Comparison of ENCODE assay signal across 8 cellular contexts in genomic region chr2:241617431-241618154, GRCh38. TPM values are rescaled to one million over a fixed set of nuclear protein-coding genes. Genes with fewer than 3 reads are reported as not detected.
DNase-seq lines count a peak whose midpoint lies in the region; ATAC-seq and TF ChIP-seq lines count a peak whose summit lies in the region.

No MANE protein-coding gene starts in this region.

- no peak overlapping the region for H3K9ac ChIP-seq in neural cell (ENCODE audit: low read length)

- CTCF ChIA-PET in CD8-positive, alpha-beta T cell (lab: Charles Lee): interaction anchor here (0.9 to 1.1 kb wide), 3 partner anchors 10 to 41 kb away, joined by 3 to 4 read pairs (median 3); no protein-coding TSS in a partner anchor

- H3K9me2 ChIP-seq in neural cell (ENCODE audit: insufficient read depth, low read length): no peaks in the 10 kb centered on the region

- H3K27me3 Mint-ChIP-seq in CD8-positive, alpha-beta T cell (ENCODE audit: low read depth): no peaks in the 10 kb centered on the region

- peak overlapping the region; percentile 89 for H3K4me3 Mint-ChIP-seq in CD8-positive, alpha-beta T cell

- H3K27ac ChIP-seq in CD8-positive, alpha-beta T cell (ENCODE audit: low read depth, low read length): peak overlapping the region; percentile 61
- H3K27ac ChIP-seq in Peyer's patch (peak overlapping the region; percentile 13 to 71 (median 37)), neural cell (ENCODE audit: low read length) (no peak overlapping the region)

- H3K9me3 ChIP-seq in CD8-positive, alpha-beta T cell (ENCODE audit: low read length): no peaks in the 10 kb centered on the region
- H3K9me3 ChIP-seq in Peyer's patch (no peaks in the 10 kb centered on the region), neural cell (ENCODE audit: low read length) (no peaks in the 10 kb centered on the region)

- no peaks in the 10 kb centered on the region for H3K9me3 Mint-ChIP-seq in CD8-positive, alpha-beta T cell

- no peak overlapping the region for H3K4me2 ChIP-seq in neural cell (ENCODE audit: low read length)

- intact Hi-C loops in CD8-positive, alpha-beta T cell (cut with DNase I, micrococcal nuclease): loop anchor here (1.0 to 10.0 kb wide), 10 partner anchors 19 to 1053 kb away; partner anchors contain the start of genes ATG4B (in 1 of the 2), DTYMK (in 1 of the 2), DUSP28 (in 1 of the 2) and HDLBP (in 1 of the 2)

- POLR2A ChIA-PET in CD8-positive, alpha-beta T cell (lab: Charles Lee): interaction anchor here (0.9 to 1.8 kb wide), 2 partner anchors 20 to 301 kb away, joined by 3 to 5 read pairs; partner anchors contain the start of genes ATG4B, HDLBP, SEPTIN2 and THAP4

- H3K4me1 ChIP-seq in CD8-positive, alpha-beta T cell (ENCODE audit: insufficient read depth, low read length): peaks cover 15% of the 10 kb centered on the region
- peaks cover 0 to 10% (median 0%) of the 10 kb centered on the region in 4 donors for H3K4me1 ChIP-seq in Peyer's patch

- TF ChIP-seq POLR2A in Peyer's patch (IDR thresholded peaks at IDR 0.05): no peak

- H3K36me3 ChIP-seq in CD8-positive, alpha-beta T cell (ENCODE audit: insufficient read depth, low read length): no peaks in the 10 kb centered on the region
- H3K36me3 ChIP-seq in Peyer's patch (peaks cover 0 to 4% (median 0%) of the 10 kb centered on the region in 3 donors), neural cell (ENCODE audit: insufficient read depth, low read length) (peaks cover 4% of the 10 kb centered on the region)

- TF ChIP-seq CTCF in CD8-positive, alpha-beta T cell (IDR thresholded peaks at IDR 0.05): no peak
- TF ChIP-seq CTCF in Peyer's patch (IDR thresholded peaks at IDR 0.05): no peak
- TF ChIP-seq CTCF in neural cell (IDR thresholded peaks at IDR 0.05; ENCODE audit: poor library complexity, severe bottlenecking): no peak

- no peaks in the 10 kb centered on the region for H3F3A ChIP-seq in neural cell (ENCODE audit: insufficient read depth, low read length, poor library complexity, severe bottlenecking)

- peaks cover 8% of the 10 kb centered on the region for H3K36me3 Mint-ChIP-seq in CD8-positive, alpha-beta T cell

- TF ChIP-seq EP300 in neural cell (conservative IDR thresholded peaks at IDR 0.05; ENCODE audit: poor library complexity, severe bottlenecking): no peak

- peak in 4 of 7 experiments; percentile 11 to 62 (median 26) for DNase-seq in CD8-positive, alpha-beta T cell
- DNase-seq in Peyer's patch (peak in 2 of 3 donors; percentile 51 to 67), dermis blood vessel endothelial cell (peak; percentile 74), LoVo (ENCODE audit: low spot score) (no peak), SKM-1 treated with dmso at 0.1 percent for 144 hours (lab: John Stamatoyannopoulos, UW; ENCODE audit: unreplicated experiment) (no peak), DMS114 treated with DMSO at 0.1 percent for 48 hours (lab: John Stamatoyannopoulos, UW; ENCODE audit: unreplicated experiment) (no peak)

- no peaks in the 10 kb centered on the region for H3K27me3 ChIP-seq in CD8-positive, alpha-beta T cell (ENCODE audit: insufficient read depth, low read length)
- H3K27me3 ChIP-seq in Peyer's patch: no peaks in the 10 kb centered on the region
- H3K27me3 ChIP-seq in neural cell (ENCODE audit: insufficient read depth, low read depth, low read length): no peaks in the 10 kb centered on the region

- ATAC-seq in CD8-positive, alpha-beta T cell: peak; percentile 86
- ATAC-seq in GM21723 (IDR thresholded peaks at IDR 0.05; ENCODE audit: unreplicated experiment): peak; percentile 71

- H3K4me1 Mint-ChIP-seq in CD8-positive, alpha-beta T cell (ENCODE audit: low read depth): peaks cover 31% of the 10 kb centered on the region

- H2AFZ ChIP-seq in neural cell (ENCODE audit: low read depth, low read length): no peak overlapping the region

- no peaks in the 10 kb centered on the region for H3K79me2 ChIP-seq in neural cell (replicated peaks; ENCODE audit: insufficient read depth, low read length)

- H3K4me3 ChIP-seq in CD8-positive, alpha-beta T cell (ENCODE audit: low read depth, low read length): peak overlapping the region; percentile 73
- peak overlapping the region; percentile 26 to 47 (median 44) for H3K4me3 ChIP-seq in Peyer's patch
- peak overlapping the region; percentile 41 for H3K4me3 ChIP-seq in neural cell (ENCODE audit: low read length)

- peak overlapping the region; percentile 88 for H3K27ac Mint-ChIP-seq in CD8-positive, alpha-beta T cell

- no peak for TF ChIP-seq RAD21 in neural cell (conservative IDR thresholded peaks at IDR 0.05)

- H4K20me1 ChIP-seq in neural cell (ENCODE audit: insufficient read depth): no peaks in the 10 kb centered on the region

TF ChIP-seq in neural cell, 6 proteins besides CTCF, POLR2A, EP300 and RAD21:
- TF ChIP-seq MXI1 (conservative IDR thresholded peaks at IDR 0.05; ENCODE audit: poor library complexity, severe bottlenecking): no peak
- TF ChIP-seq TAF1 (IDR thresholded peaks at IDR 0.05; ENCODE audit: low read depth): no peak
- no peak for TF ChIP-seq EZH2 (IDR thresholded peaks at IDR 0.05; ENCODE audit: borderline replicate concordance, insufficient read depth, low read length, poor library complexity, severe bottlenecking)
- TF ChIP-seq POLR2AphosphoS5 (IDR thresholded peaks at IDR 0.05): no peak
- no peak for TF ChIP-seq SMC3 (conservative IDR thresholded peaks at IDR 0.05; ENCODE audit: poor library complexity)
- TF ChIP-seq REST (IDR thresholded peaks at IDR 0.05; ENCODE audit: borderline replicate concordance): no peak

RNA-seq across cellular contexts. Expression of gene THAP4, which starts 19.4 kb away (rescaled TPM):
- total RNA-seq in CD8-positive, alpha-beta T cell: 10 to 100 TPM; 19.5 to 24.3 TPM
- total RNA-seq in Peyer's patch (10 to 100 TPM; 46.4 to 90.0 (median 71.8) TPM), dermis blood vessel endothelial cell (37.8 and 46.6 TPM in 2 replicates)
- polyA plus RNA-seq in neural cell: 30.8 and 33.0 TPM in 2 replicates
- 26.9 and 34.1 TPM in 2 replicates for polyA minus RNA-seq in neural cell

RNA-seq across cellular contexts. Expression of gene ATG4B, which starts 19.9 kb away (rescaled TPM):
- 10 to 100 TPM; 94.0 to 94.5 TPM for total RNA-seq in CD8-positive, alpha-beta T cell
- total RNA-seq in Peyer's patch: 100 to 1,000 TPM; 133 to 272 (median 259) TPM
- 66.4 and 88.5 TPM in 2 replicates for total RNA-seq in dermis blood vessel endothelial cell
- 128 and 140 TPM in 2 replicates for polyA plus RNA-seq in neural cell
- polyA minus RNA-seq in neural cell: 58.2 and 74.4 TPM in 2 replicates

RNA-seq across cellular contexts. Expression of gene BOK, which starts 59.0 kb away (rescaled TPM):
- not detected for total RNA-seq in CD8-positive, alpha-beta T cell
- 10 to 100 TPM in 3 of 4 donors, 1 to 10 TPM in 1; 6.7 to 20.2 (median 15.5) TPM for total RNA-seq in Peyer's patch
- 88.1 and 99.4 TPM in 2 replicates for total RNA-seq in dermis blood vessel endothelial cell
- 2.3 and 3.9 TPM in 2 replicates for polyA plus RNA-seq in neural cell
- polyA minus RNA-seq in neural cell: 1.2 and 1.3 TPM in 2 replicates

Comparison
In these comparisons a context has a peak if more than half of its experiments do, and no peak if none do; other contexts are left out.
1. DNase-seq: peak in CD8-positive, alpha-beta T cell (4 of 7), Peyer's patch (2 of 3) and dermis blood vessel endothelial cell (single experiment); none in LoVo (single experiment), SKM-1 treated with dmso at 0.1 percent for 144 hours (single experiment) and DMS114 treated with DMSO at 0.1 percent for 48 hours (single experiment).
2. RNA of gene BOK, which starts 59.0 kb away (total RNA-seq): 88.1 to 99.4 TPM in dermis blood vessel endothelial cell and 6.7 to 20.2 TPM in Peyer's patch; not detected in CD8-positive, alpha-beta T cell; every median in the first group is over 4 times any median in the second.
3. Peak in every context shown above with its lines, with median percentiles within 50 percentile points of each other: H3K4me3 ChIP-seq.